ENCODE assay signal across 8 cellular contexts in genomic region chr2:218216674-218217365, GRCh38. TPM values are rescaled to one million over a fixed set of nuclear protein-coding genes. Genes with fewer than 3 reads are reported as not detected.
DNase-seq lines count a peak whose midpoint lies in the region; ATAC-seq, FAIRE-seq and TF ChIP-seq lines count a peak whose summit lies in the region.

Gene ARPC2, plus strand, starts transcription at chr2:218217189. Its CDS starts 282 bp downstream, at chr2:218217471.

- ATAC-seq in HG02798 (IDR thresholded peaks at IDR 0.05; ENCODE audit: poor library complexity, unreplicated experiment) (peak; percentile 77), T-cell (replicated peaks in 1 of 4) (peak; percentile 75 to 88 (median 79))

- peak within 1 kb of the TSS; percentile 90 to 100 (median 90) for H3K4me3 Mint-ChIP-seq in T-cell

- H3K27me3 ChIP-seq in parathyroid adenoma (ENCODE audit: control insufficient read depth, insufficient read depth, low read length) (no peaks in the 10 kb centered on the region), tibial artery (no peaks in the 10 kb centered on the region)

- POLR2A ChIA-PET in T-cell (lab: Charles Lee), result interaction anchor here (0.5 to 1.4 kb wide), 9 partner anchors 8 to 241 kb away, joined by 3 to 7 read pairs (median 4); no protein-coding TSS in a partner anchor

- H3K9me3 ChIP-seq in parathyroid adenoma (ENCODE audit: control insufficient read depth, low read length) (no peaks in the 10 kb centered on the region), tibial artery (no peaks in the 10 kb centered on the region)

- peak; percentile 71; the same call in 1 of the 2 replicates for TF ChIP-seq POLR2A in GM12891 (IDR thresholded peaks at IDR 0.05; ENCODE audit: low read depth, low read length)

- H3K4me2 ChIP-seq in parathyroid adenoma (ENCODE audit: low read length), result peak within 1 kb of the TSS; percentile 90

- peaks cover 20% of the 10 kb centered on the region for H3K36me3 Mint-ChIP-seq in T-cell

- H3K36me3 ChIP-seq in parathyroid adenoma (ENCODE audit: control insufficient read depth, insufficient read depth, low read length) (no peaks in the 10 kb centered on the region), tibial artery (no peaks in the 10 kb centered on the region)

- H3K4me3 ChIP-seq in parathyroid adenoma (ENCODE audit: low read depth, low read length) (peak within 1 kb of the TSS; percentile 70), tibial artery (peak within 1 kb of the TSS; percentile 98 to 99)

- no peak for TF ChIP-seq CTCF in parathyroid adenoma (IDR thresholded peaks at IDR 0.05)
- peak; percentile 24 to 51 for TF ChIP-seq CTCF in tibial artery (IDR thresholded peaks at IDR 0.05)

- H3K4me1 Mint-ChIP-seq in T-cell, result peaks cover 41 to 47% (median 43%) of the 10 kb centered on the region in 3 donors

- H2AFZ ChIP-seq in parathyroid adenoma, result peak within 1 kb of the TSS; percentile 98

- H3K9ac ChIP-seq in parathyroid adenoma, result peak within 1 kb of the TSS; percentile 78

- H3K4me1 ChIP-seq in parathyroid adenoma, result peaks cover 6% of the 10 kb centered on the region
- H3K4me1 ChIP-seq in tibial artery, result peaks cover 0 to 45% (median 39%) of the 10 kb centered on the region in 4 donors

- peaks cover 0 to 2% of the 10 kb centered on the region in 2 donors for H3K27me3 Mint-ChIP-seq in T-cell

- H3K27ac Mint-ChIP-seq in T-cell, result peak within 1 kb of the TSS; percentile 94 to 98

- intact Hi-C loops in cardiac septum (cut with DNase I) (loop anchor here (1.0 kb wide), 2 partner anchors 53 to 181 kb away; partner anchors contain the start of genes AAMP and PNKD), tibial artery (cut with DNase I; ENCODE audit: low total_unique reads) (loop anchor here (10.0 kb wide), 1 partner anchor 48 kb away; the partner anchor contains the start of gene GPBAR1)

- H3K79me2 ChIP-seq in parathyroid adenoma, result peaks cover 28% of the 10 kb centered on the region

- H3K27ac ChIP-seq in adipose tissue (ENCODE audit: low read depth, low read length), result peak within 1 kb of the TSS; percentile 97
- peak within 1 kb of the TSS; percentile 91 for H3K27ac ChIP-seq in parathyroid adenoma
- peak within 1 kb of the TSS; percentile 94 to 99 for H3K27ac ChIP-seq in tibial artery

- CTCF ChIA-PET in T-cell (lab: Charles Lee), result interaction anchor here (0.6 to 2.0 kb wide), 7 partner anchors 8 to 778 kb away, joined by 3 to 10 read pairs (median 6); partner anchors contain the start of genes AAMP (in 1 of the 2) and PNKD (in 1 of the 2)

- DNase-seq in GM12891 (ENCODE audit: insufficient read length, low spot score) (peak; percentile 86), NCI-H1436 (lab: John Stamatoyannopoulos, UW) (peak; percentile 89), T-cell (peak; percentile 89 to 97 (median 94)), cardiac septum (ENCODE audit: low spot score) (peak; percentile 99), tibial artery (peak; percentile 92 to 96)

- 0 to 1% (median 1%) methylated on average over 53 to 59 of the region's 60 CpGs for WGBS in adipose tissue, 3 donors

- no peaks in the 10 kb centered on the region for H3K9me3 Mint-ChIP-seq in T-cell

- FAIRE-seq in GM12891 (lab: Jason Lieb, UNC), result peak; percentile 97

TF ChIP-seq in GM12891, 5 proteins besides CTCF, POLR2A, EP300 and RAD21:
- peak; percentile 89 for TF ChIP-seq SPI1 (IDR thresholded peaks at IDR 0.05; ENCODE audit: low read depth, low read length)
- peak; percentile 49 for TF ChIP-seq PAX5 (IDR thresholded peaks at IDR 0.05; ENCODE audit: insufficient read depth, low read length, severe bottlenecking)
- TF ChIP-seq POLR2AphosphoS5 (IDR thresholded peaks at IDR 0.05; ENCODE audit: low read depth, low read length), result peak; percentile 60
- TF ChIP-seq TAF1 (IDR thresholded peaks at IDR 0.05; ENCODE audit: low read depth, low read length), result peak; percentile 63; the same call in 1 of the 2 replicates
- 0 out of 2 replicates have a peak, but pooled peaks have one; percentile 45 for TF ChIP-seq POU2F2 (IDR thresholded peaks at IDR 0.05; ENCODE audit: low read depth, low read length)

RNA-seq across cellular contexts. Expression of gene ARPC2, which starts in this region (rescaled TPM):
- 389 TPM for polyA plus RNA-seq in GM12891 (2012; ENCODE audit: low read depth, missing spikeins)
- total RNA-seq in T-cell, result 100 to 1,000 TPM; 347 to 487 (median 390) TPM
- 100 to 1,000 TPM in 2 of 3 donors, 10 to 100 TPM in 1; 65.3 to 309 (median 256) TPM for polyA plus RNA-seq in adipose tissue
- total RNA-seq in cardiac septum, result 172 TPM

Comparison
In these comparisons a context has a peak if more than half of its experiments do, and no peak if none do; other contexts are left out.
1. Peak in every context shown above with its lines: DNase-seq, ATAC-seq, H3K4me3 ChIP-seq and H3K27ac ChIP-seq.